23 cellular contexts compared by ENCODE assay signal in the genomic region with DNA sequence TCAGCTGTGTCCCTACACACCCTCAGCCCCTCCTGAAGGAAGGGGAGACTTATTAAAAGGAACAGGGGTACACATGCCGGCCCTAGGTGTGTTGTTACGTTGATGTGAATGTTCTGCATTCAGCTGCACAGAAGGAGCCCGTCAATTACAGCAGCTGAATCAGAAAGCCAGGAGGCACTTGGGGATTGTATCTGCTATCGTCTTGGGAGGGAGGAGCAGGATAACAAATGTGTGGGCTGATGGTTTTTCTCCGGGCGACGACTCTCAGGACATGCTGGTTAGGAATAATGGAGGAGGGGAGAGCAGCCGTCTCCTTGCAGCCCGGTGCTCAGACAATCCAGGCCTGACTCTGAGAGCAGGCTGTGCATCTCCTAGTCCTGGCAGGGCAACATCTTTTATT. TPM values are rescaled to one million over a fixed set of nuclear protein-coding genes. Genes with fewer than 3 reads are reported as not detected.
DNase-seq lines count a peak whose midpoint lies in the region; ATAC-seq and TF ChIP-seq lines count a peak whose summit lies in the region.
"Had no signal": no experiment of that assay in that cellular context is flagged by ENCODE, and none has a peak within 500 bp of the region (broad histone marks: within the 10 kb centered on the region; RNA-seq: fewer than 3 reads in every experiment).

No MANE protein-coding gene starts in this region.

- H3K4me3 ChIP-seq in endodermal cell (ENCODE audit: low read length), result no peak overlapping the region
- no peak overlapping the region for H3K4me3 ChIP-seq in testis
- H3K4me3 ChIP-seq: GM23248, MG63 had no signal

- H3K36me3 ChIP-seq in endodermal cell (ENCODE audit: control insufficient read depth, insufficient read depth, low read length) (peaks cover 4% of the 10 kb centered on the region), testis (ENCODE audit: low read depth, missing control alignments) (no peaks in the 10 kb centered on the region)
- H3K36me3 ChIP-seq: MG63 had no signal

- TF ChIP-seq CTCF in endodermal cell (conservative IDR thresholded peaks at IDR 0.05) (no peak), nephron (IDR thresholded peaks at IDR 0.05; ENCODE audit: unreplicated experiment in 3 of 3) (no peak), testis (IDR thresholded peaks at IDR 0.05) (no peak)

- ATAC-seq in GM18907 (IDR thresholded peaks at IDR 0.05; ENCODE audit: unreplicated experiment) (no peak), GM21786 (IDR thresholded peaks at IDR 0.05; ENCODE audit: unreplicated experiment) (no peak)
- ATAC-seq: PC-3, Right ventricle myocardium inferior had no signal

- peaks cover 31% of the 10 kb centered on the region for H3K36me3 Mint-ChIP-seq in endodermal cell (ENCODE audit: low read depth)
- H3K36me3 Mint-ChIP-seq in nephron (ENCODE audit: low read depth), result peaks cover 13% of the 10 kb centered on the region

- H3K4me1 Mint-ChIP-seq in endodermal cell (no peaks in the 10 kb centered on the region), nephron (peaks cover 7% of the 10 kb centered on the region)
- H3K4me1 Mint-ChIP-seq: B cell, H9 had no signal

- H3K27me3 ChIP-seq in endodermal cell (ENCODE audit: control insufficient read depth, insufficient read depth, low read length, poor library complexity, severe bottlenecking) (no peaks in the 10 kb centered on the region), testis (no peaks in the 10 kb centered on the region)
- H3K27me3 ChIP-seq: MG63 had no signal

- H3K4me3 Mint-ChIP-seq in endodermal cell (no peak overlapping the region), nephron (no peak overlapping the region)
- H3K4me3 Mint-ChIP-seq: B cell, H9 had no signal

- peak overlapping the region; percentile 24 for H3K27ac ChIP-seq in endodermal cell (ENCODE audit: low read depth, low read length)
- no peak overlapping the region for H3K27ac ChIP-seq in testis
- H3K27ac ChIP-seq: 22Rv1, GM23248 had no signal

- DNase-seq in NCI-H2171 treated with DMSO at 0.1 percent for 48 hours (lab: John Stamatoyannopoulos, UW) (peak; percentile 10), NCI-H2171 (lab: John Stamatoyannopoulos, UW) (no peak), endodermal cell (no peak), testis (peak; percentile 63), SHP77 treated with DMSO at 0.1 percent for 48 hours (lab: John Stamatoyannopoulos, UW) (no peak)
- DNase-seq: GM23248; H9; IMR-90; KG1; MG63; NCI-H1105 treated with DMSO at 0.1 percent for 48 hours; NCI-H146; NCI-H1930; NCI-H524; NCI-H748 treated with DMSO at 0.1 percent for 48 hours; NK-92 treated with Interleukin-12 subunit alpha and Interleukin-12 subunit beta, amount 100 ng/mL, for 24 hours; PC-3 had no signal

- no peaks in the 10 kb centered on the region for H3K9me3 Mint-ChIP-seq in endodermal cell
- H3K9me3 Mint-ChIP-seq in nephron, result no peaks in the 10 kb centered on the region
- H3K9me3 Mint-ChIP-seq: H9 had no signal

- no peak for TF ChIP-seq POLR2A in testis (IDR thresholded peaks at IDR 0.05)

- H3K9me3 ChIP-seq in endodermal cell (ENCODE audit: control insufficient read depth, low read length), result no peaks in the 10 kb centered on the region
- H3K9me3 ChIP-seq in testis, result no peaks in the 10 kb centered on the region
- H3K9me3 ChIP-seq: MG63 had no signal

- H3K4me1 ChIP-seq in endodermal cell (ENCODE audit: control insufficient read depth, insufficient read depth, low read length), result no peaks in the 10 kb centered on the region
- H3K4me1 ChIP-seq in testis, result peaks cover 8% of the 10 kb centered on the region

- H3K27me3 Mint-ChIP-seq in endodermal cell (ENCODE audit: insufficient read depth), result no peaks in the 10 kb centered on the region
- no peaks in the 10 kb centered on the region for H3K27me3 Mint-ChIP-seq in nephron (ENCODE audit: low read depth)
- H3K27me3 Mint-ChIP-seq: B cell had no signal

- H3K27ac Mint-ChIP-seq in endodermal cell (no peak overlapping the region), nephron (peak overlapping the region in 2 of 3 experiments; percentile 24 to 67)
- H3K27ac Mint-ChIP-seq: B cell had no signal

- no peak overlapping the region for H3K9ac ChIP-seq in endodermal cell (ENCODE audit: extremely low read depth, low read length, poor library complexity, severe bottlenecking)
- H3K9ac ChIP-seq: GM23248 had no signal

- 89 to 90% methylated on average over 9 of the region's 9 CpGs for WGBS in endodermal cell (ENCODE audit: insufficient coverage in 1 of 2, insufficient read length in 1 of 2), 2 experiments
- WGBS in testis, 2 donors, result 46 to 53% methylated on average over 9 of the region's 9 CpGs

- intact Hi-C loops in testis (cut with DNase I; ENCODE audit: low total_unique reads), result no loop called here

RNA-seq across cellular contexts. Expression of gene PEPD, which starts 25.6 kb away (rescaled TPM):
- total RNA-seq in endodermal cell (10 to 100 TPM; 52.2 to 67.9 TPM), testis (10 to 100 TPM; 58.0 to 87.9 TPM)
- 54.0 TPM for polyA plus RNA-seq in endodermal cell (2013, experiment 1 of 2)
- polyA plus RNA-seq in endodermal cell (2013, experiment 2 of 2), result 42.9 TPM
- 51.1 TPM for polyA plus RNA-seq in testis (ENCODE audit: insufficient read depth, low read depth, low replicate concordance)

Comparison
In these comparisons a context has a peak if more than half of its experiments do, and no peak if none do; other contexts are left out.
1. DNase-seq: peak in NCI-H2171 treated with DMSO at 0.1 percent for 48 hours (single experiment) and testis (single experiment); none in NCI-H2171 (single experiment), endodermal cell (single experiment) and SHP77 treated with DMSO at 0.1 percent for 48 hours (single experiment).